In genomic region chr7:105185290-105186010, GRCh38 we compare ENCODE assay signal across 26 cellular contexts.
"Had no signal": no experiment of that assay in that cellular context is flagged by ENCODE, and none has a peak within 500 bp of the region (broad histone marks: within the 10 kb centered on the region; RNA-seq: fewer than 3 reads in every experiment).

No MANE protein-coding gene starts in this region.

- H3K36me3 ChIP-seq: cardiac muscle cell, gastrocnemius medialis, ovary, stomach, transverse colon had no signal

- ATAC-seq: gastrocnemius medialis; left colon; naive thymus-derived CD4-positive, alpha-beta T cell; sciatic nerve; stimulated activated naive B cell treated with anti-CD40 and anti-IgM and Interleukin-4, amounts not matched to agents 10 μg/mL and 1 μg/mL and 100 μg/mL, for 72 hours; T-helper 17 cell had no signal

- H3K27ac ChIP-seq: cardiac muscle cell, coronary artery, gastrocnemius medialis, ovary, stomach, transverse colon had no signal

- DNase-seq: activated CD4-positive, alpha-beta memory T cell treated with anti-CD3 and anti-CD28 coated beads, Interleukin-2, amount 10 ng/mL, durations not matched to agents 7 days and 5 days; activated CD4-positive, alpha-beta T cell treated with anti-CD3 and anti-CD28 coated beads, Interleukin-2, amount 10 ng/mL, durations not matched to agents 24 days and 14 days; activated CD4-positive, CD25-positive, alpha-beta regulatory T cell treated with anti-CD3 and anti-CD28 coated beads, Interleukin-2, amount 50 U/mL, for 72 hours; activated CD8-positive, alpha-beta memory T cell treated with anti-CD3 and anti-CD28 coated beads, Interleukin-2, amount 50 U/mL, for 48 hours; activated gamma-delta T cell treated with Interleukin-2 at 50 U/mL for 16 hours; activated naive CD4-positive, alpha-beta T cell treated with anti-CD3 and anti-CD28 coated beads, Interleukin-2, amount 50 U/mL, for 16 hours; activated T-cell treated with anti-CD3 and anti-CD28 coated beads, Interleukin-2, amount 50 U/mL, for 24 hours; cerebellar nuclear complex; dorsolateral prefrontal cortex; effector memory CD4-positive, alpha-beta T cell; gastrocnemius medialis; glutamatergic neuron; kidney; left colon; naive thymus-derived CD4-positive, alpha-beta T cell; ovary; small intestine; stimulated activated CD4-positive, alpha-beta T cell treated with anti-CD3 and anti-CD28 coated beads, Interleukin-1b, Interleukin-23, amount 100 ng/mL, for 48 hours; stimulated activated naive B cell treated with anti-CD40 and anti-IgM and Interleukin-4, amounts not matched to agents 10 μg/mL and 1 μg/mL and 100 μg/mL, for 72 hours; stomach; T-helper 17 cell; T1000; transverse colon had no signal

- H3K4me3 ChIP-seq: cardiac muscle cell, coronary artery, dorsolateral prefrontal cortex, gastrocnemius medialis, ovary, stomach, transverse colon had no signal

- H3K27me3 ChIP-seq: cardiac muscle cell, dorsolateral prefrontal cortex, gastrocnemius medialis, ovary, stomach, transverse colon had no signal

- H3K9me3 ChIP-seq: gastrocnemius medialis, ovary, stomach, transverse colon had no signal

- H3K4me1 ChIP-seq: transverse colon had no signal
